In the genomic region with DNA sequence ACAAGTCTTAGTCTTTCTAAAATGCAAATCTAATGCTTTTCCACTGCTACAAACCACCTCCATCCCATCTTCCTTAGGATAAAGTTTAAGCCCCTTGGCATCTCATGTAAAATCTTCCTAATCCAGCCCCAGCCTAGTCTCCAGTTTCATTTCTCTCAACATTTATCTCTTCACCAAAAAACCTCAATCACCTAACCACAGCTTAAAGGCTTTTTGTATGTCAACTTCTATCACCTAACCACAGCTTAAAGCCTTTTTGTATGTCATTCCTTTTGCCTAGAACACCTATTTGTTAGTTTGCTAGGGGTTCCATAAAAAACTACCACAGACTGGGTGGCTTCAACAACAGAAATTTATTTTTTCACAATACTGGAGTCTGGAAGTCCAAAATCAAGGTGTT, we compare ENCODE assay signal across 1 cellular context.
TF ChIP-seq lines count a peak whose summit lies in the region.

No MANE protein-coding gene starts in this region.

TF ChIP-seq in HepG2, 621 proteins besides CTCF, POLR2A, EP300 and RAD21:
- TF ChIP-seq SIN3A (IDR thresholded peaks at IDR 0.05; ENCODE audit: borderline replicate concordance, low read depth, low read length) = no peak
